ENCODE assay signal across 10 cellular contexts in genomic region chr15:32730677-32731654, GRCh38. TPM values are rescaled to one million over a fixed set of nuclear protein-coding genes. Genes with fewer than 3 reads are reported as not detected.
DNase-seq lines count a peak whose midpoint lies in the region; ATAC-seq and TF ChIP-seq lines count a peak whose summit lies in the region.
"Had no signal": no experiment of that assay in that cellular context is flagged by ENCODE, and none has a peak within 500 bp of the region (broad histone marks: within the 10 kb centered on the region; RNA-seq: fewer than 3 reads in every experiment).

No MANE protein-coding gene starts in this region.

- 46 to 49% methylated on average over 17 to 27 of the region's 27 CpGs for WGBS in body of pancreas, 2 donors
- WGBS in right lobe of liver (ENCODE audit: insufficient coverage, low coverage, low lambda C conversion rate, missing lambda C conversion rate) = 57% methylated on average over 13 of the region's 27 CpGs

- TF ChIP-seq POLR2A in body of pancreas (IDR thresholded peaks at IDR 0.05) (no peak), right lobe of liver (IDR thresholded peaks at IDR 0.05) (no peak)

- H3K4me1 ChIP-seq in body of pancreas (no peaks in the 10 kb centered on the region), right lobe of liver (peaks cover 0 to 14% (median 6%) of the 10 kb centered on the region in 4 donors)

- H3K9me3 ChIP-seq in body of pancreas (no peaks in the 10 kb centered on the region), right lobe of liver (no peaks in the 10 kb centered on the region)

- intact Hi-C loops in body of pancreas (cut with DNase I) (no loop called here), right lobe of liver (cut with DNase I) (no loop called here)

- no peaks in the 10 kb centered on the region for H3K27me3 ChIP-seq in body of pancreas
- no peaks in the 10 kb centered on the region for H3K27me3 ChIP-seq in right lobe of liver

- ATAC-seq in body of pancreas (peak; percentile 35), right lobe of liver (peak; percentile 78 to 86 (median 82)), GM21447 (IDR thresholded peaks at IDR 0.05; ENCODE audit: unreplicated experiment) (no peak), HG03460 (IDR thresholded peaks at IDR 0.05; ENCODE audit: unreplicated experiment) (no peak)

- DNase-seq in AG20443 (ENCODE audit: low spot score) = peak; percentile 63
- peak; percentile 77 for DNase-seq in HT-29 (ENCODE audit: low spot score)
- DNase-seq in body of pancreas = peak; percentile 65 to 88 (median 73)
- DNase-seq in right lobe of liver = peak; percentile 65 to 85 (median 66)
- DNase-seq in cerebellum (ENCODE audit: low spot score) = no peak
- no peak for DNase-seq in activated CD4-positive, CD25-positive, alpha-beta regulatory T cell (lab: John Stamatoyannopoulos, UW)
- DNase-seq: immature natural killer cell had no signal

- H3K4me3 ChIP-seq in body of pancreas (no peak overlapping the region), right lobe of liver (no peak overlapping the region)

- H3K36me3 ChIP-seq in body of pancreas (replicated peaks in 1 of 2; ENCODE audit: insufficient read depth in 1 of 2, low read depth in 2 of 2) (no peaks in the 10 kb centered on the region), right lobe of liver (no peaks in the 10 kb centered on the region)

- H3K27ac ChIP-seq in body of pancreas (no peak overlapping the region), right lobe of liver (no peak overlapping the region)

- no peak for TF ChIP-seq CTCF in body of pancreas (IDR thresholded peaks at IDR 0.05)
- TF ChIP-seq CTCF in right lobe of liver (IDR thresholded peaks at IDR 0.05) = no peak

RNA-seq across cellular contexts. Expression of gene GREM1, which starts 13.2 kb away (rescaled TPM):
- not detected in 2 replicates for total RNA-seq in HT-29 (2014; rRNA removed; shearing (Covaris generic))
- total RNA-seq in body of pancreas = 1 to 10 TPM in 1 of 2 donors, under 1 TPM in 1; under 0.01 to 6.5 TPM
- total RNA-seq in right lobe of liver = 1 to 10 TPM in 2 of 6 experiments, under 1 TPM in 3, not detected in 1; 0.16 to 2.4 (median 0.37) TPM
- total RNA-seq in cerebellum = 0.54 TPM
- total RNA-seq: T-helper 1 cell treated with Interleukin-12 subunit alpha and Interleukin-12 subunit beta and Interleukin-4 antibody, amounts not matched to agents 30 ng/mL and 1 ng/mL, for 36 hours had no signal

Comparison
In these comparisons a context has a peak if more than half of its experiments do, and no peak if none do; other contexts are left out.
1. DNase-seq: peak in AG20443 (single experiment), HT-29 (single experiment), body of pancreas (4 of 4) and right lobe of liver (3 of 3); none in cerebellum (single experiment) and activated CD4-positive, CD25-positive, alpha-beta regulatory T cell (0 of 4).
2. ATAC-seq: peak in body of pancreas (single experiment) and right lobe of liver (4 of 4); none in GM21447 (single experiment) and HG03460 (single experiment).